ENCODE assay signal across 8 cellular contexts in genomic region chr3:193040836-193041672, GRCh38.
DNase-seq lines count a peak whose midpoint lies in the region; ATAC-seq and TF ChIP-seq lines count a peak whose summit lies in the region.

No MANE protein-coding gene starts in this region.

- no peaks in the 10 kb centered on the region for H3K4me1 Mint-ChIP-seq in stimulated activated naive CD8-positive, alpha-beta T cell treated with anti-CD3 and anti-CD28 coated beads, Interleukin-15, Interleukin-2, amounts not matched to agents 100 ng/mL and 50 ng/mL, for 24 hours (ENCODE audit: low read depth)
- no peaks in the 10 kb centered on the region for H3K4me1 Mint-ChIP-seq in mesothelial cell of epicardium

- ATAC-seq in stimulated activated naive CD8-positive, alpha-beta T cell treated with anti-CD3 and anti-CD28 coated beads, Interleukin-15, Interleukin-2, amounts not matched to agents 100 U/mL and 50 U/mL, for 24 hours: no peak
- ATAC-seq in HG03354 (IDR thresholded peaks at IDR 0.05; ENCODE audit: poor library complexity, severe bottlenecking, unreplicated experiment) (peak; percentile 74), HG03025 (IDR thresholded peaks at IDR 0.05; ENCODE audit: low FRiP score, unreplicated experiment) (no peak)

- H3K36me3 Mint-ChIP-seq in stimulated activated naive CD8-positive, alpha-beta T cell treated with anti-CD3 and anti-CD28 coated beads, Interleukin-15, Interleukin-2, amounts not matched to agents 100 ng/mL and 50 ng/mL, for 24 hours (ENCODE audit: low read depth): no peaks in the 10 kb centered on the region
- no peaks in the 10 kb centered on the region for H3K36me3 Mint-ChIP-seq in mesothelial cell of epicardium

- H3K4me3 ChIP-seq in cardiac fibroblast (replicated peaks in 1 of 2; ENCODE audit: low read depth in 2 of 2, low read length in 2 of 2): no peak overlapping the region

- no peaks in the 10 kb centered on the region for H3K9me3 Mint-ChIP-seq in stimulated activated naive CD8-positive, alpha-beta T cell treated with anti-CD3 and anti-CD28 coated beads, Interleukin-15, Interleukin-2, amounts not matched to agents 100 ng/mL and 50 ng/mL, for 24 hours
- H3K9me3 Mint-ChIP-seq in mesothelial cell of epicardium: peaks cover 4% of the 10 kb centered on the region

- no peak for DNase-seq in stimulated activated naive CD8-positive, alpha-beta T cell treated with anti-CD3 and anti-CD28 coated beads, Interleukin-15, Interleukin-2, amounts not matched to agents 100 U/mL and 50 U/mL, for 24 hours
- DNase-seq in NCI-H526 treated with DMSO at 0.1 percent for 48 hours (lab: John Stamatoyannopoulos, UW): peak; percentile 60
- DNase-seq in cardiac fibroblast (ENCODE audit: low read depth in 2 of 2): peak; percentile 70 to 71
- DNase-seq in mesothelial cell of epicardium (ENCODE audit: low spot score in 2 of 2, unreplicated experiment in 2 of 2): no peak
- no peak for DNase-seq in dedifferentiated amniotic fluid mesenchymal stem cell (ENCODE audit: extremely low spot score)

- no peak overlapping the region for H3K4me3 Mint-ChIP-seq in stimulated activated naive CD8-positive, alpha-beta T cell treated with anti-CD3 and anti-CD28 coated beads, Interleukin-15, Interleukin-2, amounts not matched to agents 100 ng/mL and 50 ng/mL, for 24 hours
- H3K4me3 Mint-ChIP-seq in mesothelial cell of epicardium: no peak overlapping the region

- H3K27me3 Mint-ChIP-seq in stimulated activated naive CD8-positive, alpha-beta T cell treated with anti-CD3 and anti-CD28 coated beads, Interleukin-15, Interleukin-2, amounts not matched to agents 100 ng/mL and 50 ng/mL, for 24 hours: no peaks in the 10 kb centered on the region
- H3K27me3 Mint-ChIP-seq in mesothelial cell of epicardium (ENCODE audit: low read depth): no peaks in the 10 kb centered on the region

- TF ChIP-seq CTCF in cardiac fibroblast (IDR thresholded peaks at IDR 0.05; ENCODE audit: low read depth, low read length) (peak; percentile 43), mesothelial cell of epicardium (IDR thresholded peaks at IDR 0.05; ENCODE audit: unreplicated experiment) (peak; percentile 17)

- H3K27ac Mint-ChIP-seq in stimulated activated naive CD8-positive, alpha-beta T cell treated with anti-CD3 and anti-CD28 coated beads, Interleukin-15, Interleukin-2, amounts not matched to agents 100 ng/mL and 50 ng/mL, for 24 hours: peak overlapping the region; percentile 54
- no peak overlapping the region for H3K27ac Mint-ChIP-seq in mesothelial cell of epicardium

Comparison
In these comparisons a context has a peak if more than half of its experiments do, and no peak if none do; other contexts are left out.
1. DNase-seq: peak in NCI-H526 treated with DMSO at 0.1 percent for 48 hours (single experiment) and cardiac fibroblast (2 of 2); none in stimulated activated naive CD8-positive, alpha-beta T cell treated with anti-CD3 and anti-CD28 coated beads, Interleukin-15, Interleukin-2, amounts not matched to agents 100 U/mL and 50 U/mL, for 24 hours (single experiment), mesothelial cell of epicardium (0 of 2) and dedifferentiated amniotic fluid mesenchymal stem cell (single experiment).